10 cellular contexts compared by ENCODE assay signal in the genomic region with DNA sequence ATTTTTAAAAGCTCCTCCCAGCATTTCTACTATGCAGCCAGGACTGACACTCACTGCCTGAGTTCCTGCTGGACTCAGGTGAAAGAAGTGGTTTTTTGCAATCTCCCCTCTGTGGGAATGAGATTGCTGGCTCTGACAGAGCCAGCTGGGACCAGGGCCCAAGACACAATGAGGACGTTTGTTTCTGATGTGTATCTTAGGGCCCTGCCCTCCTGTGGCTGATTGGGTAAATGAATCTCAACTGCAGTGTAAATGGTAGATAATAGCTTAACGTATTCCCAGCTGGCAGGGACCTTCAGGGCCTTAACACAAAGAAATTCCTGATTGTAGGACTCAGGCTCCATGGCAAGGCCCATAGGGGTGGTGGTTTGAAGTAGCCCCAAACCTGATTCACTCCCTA.
DNase-seq lines count a peak whose midpoint lies in the region; ATAC-seq lines count a peak whose summit lies in the region.
"Had no signal": no experiment of that assay in that cellular context is flagged by ENCODE, and none has a peak within 500 bp of the region (broad histone marks: within the 10 kb centered on the region; RNA-seq: fewer than 3 reads in every experiment).

No MANE protein-coding gene starts in this region.

- ATAC-seq in GM19351 (IDR thresholded peaks at IDR 0.05; ENCODE audit: unreplicated experiment): no peak

- H3K36me3 Mint-ChIP-seq in activated T-helper 1 cell treated with anti-CD3 and anti-CD28 coated beads, Interleukin-12 subunit alpha, Interleukin-12 subunit beta, Interleukin-2, Interleukin-4 antibody, amounts not matched to agents 30 ng/mL and 10 ng/mL and 1 ng/mL, durations not matched to agents 14 hours and 24 hours and 36 hours (ENCODE audit: low read depth): no peaks in the 10 kb centered on the region

- no peaks in the 10 kb centered on the region for H3K9me3 Mint-ChIP-seq in activated T-helper 1 cell treated with anti-CD3 and anti-CD28 coated beads, Interleukin-12 subunit alpha, Interleukin-12 subunit beta, Interleukin-2, Interleukin-4 antibody, amounts not matched to agents 30 ng/mL and 10 ng/mL and 1 ng/mL, durations not matched to agents 14 hours and 24 hours and 36 hours
- H3K9me3 Mint-ChIP-seq: nephron had no signal

- DNase-seq in NCI-H1417 (lab: John Stamatoyannopoulos, UW) (peak in 2 of 3 experiments; percentile 5 to 66), NCI-H1417 treated with DMSO at 0.1 percent for 48 hours (lab: John Stamatoyannopoulos, UW) (no peak), NCI-H1930 (lab: John Stamatoyannopoulos, UW) (peak; percentile 41 to 50), dermis blood vessel endothelial cell (peak; percentile 13), retina (peak; percentile 39), GM19238 (ENCODE audit: insufficient read length, low spot score) (no peak)
- no peak for DNase-seq in activated T-helper 1 cell treated with anti-CD3 and anti-CD28 coated beads, Interleukin-12 subunit alpha, Interleukin-12 subunit beta, Interleukin-2, Interleukin-4 antibody, amounts not matched to agents 30 ng/mL and 10 ng/mL and 1 ng/mL, durations not matched to agents 14 hours and 24 hours and 36 hours (ENCODE audit: low spot score)
- DNase-seq: T-helper 1 cell had no signal

- H3K27me3 Mint-ChIP-seq in activated T-helper 1 cell treated with anti-CD3 and anti-CD28 coated beads, Interleukin-12 subunit alpha, Interleukin-12 subunit beta, Interleukin-2, Interleukin-4 antibody, amounts not matched to agents 30 ng/mL and 10 ng/mL and 1 ng/mL, durations not matched to agents 14 hours and 24 hours and 36 hours (ENCODE audit: insufficient read depth): peaks cover 10% of the 10 kb centered on the region

- H3K4me3 Mint-ChIP-seq in activated T-helper 1 cell treated with anti-CD3 and anti-CD28 coated beads, Interleukin-12 subunit alpha, Interleukin-12 subunit beta, Interleukin-2, Interleukin-4 antibody, amounts not matched to agents 30 ng/mL and 10 ng/mL and 1 ng/mL, durations not matched to agents 14 hours and 24 hours and 36 hours: no peak overlapping the region
- H3K4me3 Mint-ChIP-seq: nephron had no signal

- no peak overlapping the region for H3K27ac Mint-ChIP-seq in activated T-helper 1 cell treated with anti-CD3 and anti-CD28 coated beads, Interleukin-12 subunit alpha, Interleukin-12 subunit beta, Interleukin-2, Interleukin-4 antibody, amounts not matched to agents 30 ng/mL and 10 ng/mL and 1 ng/mL, durations not matched to agents 14 hours and 24 hours and 36 hours
- H3K27ac Mint-ChIP-seq: nephron had no signal

- intact Hi-C loops in activated T-helper 1 cell treated with anti-CD3 and anti-CD28 coated beads, Interleukin-12 subunit alpha, Interleukin-12 subunit beta, Interleukin-2, Interleukin-4 antibody, amounts not matched to agents 30 ng/mL and 10 ng/mL and 1 ng/mL, durations not matched to agents 14 hours and 24 hours and 36 hours (cut with micrococcal nuclease): no loop called here

- no peaks in the 10 kb centered on the region for H3K4me1 Mint-ChIP-seq in activated T-helper 1 cell treated with anti-CD3 and anti-CD28 coated beads, Interleukin-12 subunit alpha, Interleukin-12 subunit beta, Interleukin-2, Interleukin-4 antibody, amounts not matched to agents 30 ng/mL and 10 ng/mL and 1 ng/mL, durations not matched to agents 14 hours and 24 hours and 36 hours (ENCODE audit: low read depth)
- H3K4me1 Mint-ChIP-seq: nephron had no signal

Comparison
In these comparisons a context has a peak if more than half of its experiments do, and no peak if none do; other contexts are left out.
1. DNase-seq: peak in NCI-H1417 (2 of 3), NCI-H1930 (2 of 2), dermis blood vessel endothelial cell (single experiment) and retina (single experiment); none in NCI-H1417 treated with DMSO at 0.1 percent for 48 hours (single experiment), activated T-helper 1 cell treated with anti-CD3 and anti-CD28 coated beads, Interleukin-12 subunit alpha, Interleukin-12 subunit beta, Interleukin-2, Interleukin-4 antibody, amounts not matched to agents 30 ng/mL and 10 ng/mL and 1 ng/mL, durations not matched to agents 14 hours and 24 hours and 36 hours (single experiment) and GM19238 (single experiment).